1 cellular context compared by ENCODE assay signal in the genomic region with DNA sequence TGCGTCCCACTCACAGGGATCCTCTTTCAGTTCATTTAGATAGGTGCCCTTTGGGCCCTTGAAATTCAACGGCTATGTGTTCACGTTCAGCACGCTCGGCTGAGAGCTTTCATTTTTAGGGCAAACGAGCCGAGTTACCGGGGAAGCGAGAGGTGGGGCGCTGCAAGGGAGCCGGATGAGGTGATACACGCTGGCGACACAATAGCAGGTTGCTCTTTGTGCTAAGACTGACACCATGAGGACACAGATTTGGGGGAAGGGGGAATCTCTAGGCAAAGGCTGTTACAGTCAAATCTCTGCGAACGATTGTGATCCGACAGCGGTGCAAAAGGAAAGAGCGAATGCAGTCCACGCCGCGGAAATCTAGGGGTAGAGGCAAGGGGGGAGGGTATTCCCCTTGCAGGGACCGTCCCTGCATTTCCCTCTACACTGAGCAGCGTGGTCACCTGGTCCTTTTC.
A peak's percentile ranks its signal among the peaks of the same experiment; 100 is the strongest.
TF ChIP-seq lines count a peak whose summit lies in the region.

No MANE protein-coding gene starts in this region.

TF ChIP-seq in H1, 55 proteins besides CTCF, POLR2A, EP300 and RAD21:
- TF ChIP-seq CREB1 (IDR thresholded peaks at IDR 0.05) (no peak), EGR1 (IDR thresholded peaks at IDR 0.05; ENCODE audit: borderline replicate concordance, low read depth, low read length) (no peak), TEAD4 (IDR thresholded peaks at IDR 0.05; ENCODE audit: low read depth, low read length) (no peak), CHD2 (IDR thresholded peaks at IDR 0.05; ENCODE audit: low read length) (no peak), KDM1A (IDR thresholded peaks at IDR 0.05; ENCODE audit: borderline replicate concordance, low read length) (no peak), SIN3A (conservative IDR thresholded peaks at IDR 0.05 in 1 of 2, IDR thresholded peaks at IDR 0.05 in 1 of 2; ENCODE audit: low read depth in 1 of 2, low read length in 2 of 2) (no peak), POLR2AphosphoS5 (IDR thresholded peaks at IDR 0.05; ENCODE audit: low read depth, low read length) (no peak), TBP (IDR thresholded peaks at IDR 0.05; ENCODE audit: low read depth, low read length) (no peak), CBX5 (IDR thresholded peaks at IDR 0.05; ENCODE audit: low read depth, low read length) (no peak), ASH2L (IDR thresholded peaks at IDR 0.05; ENCODE audit: low read length) (peak; percentile 24), RNF2 (IDR thresholded peaks at IDR 0.05; ENCODE audit: borderline replicate concordance, low read depth, low read length, missing control alignments, poor library complexity, severe bottlenecking) (no peak), PHF8 (conservative IDR thresholded peaks at IDR 0.05; ENCODE audit: low read depth, low read length) (peak; percentile 17), SAP30 (IDR thresholded peaks at IDR 0.05; ENCODE audit: insufficient read depth, insufficient replicate concordance, low read length) (peak; percentile 99), BRCA1 (IDR thresholded peaks at IDR 0.05; ENCODE audit: low read depth, low read length) (no peak), CEBPB (IDR thresholded peaks at IDR 0.05; ENCODE audit: low read depth, low read length) (no peak), YY1 (IDR thresholded peaks at IDR 0.05; ENCODE audit: low read depth, low read length) (no peak)
- TF ChIP-seq, protein P1, sequence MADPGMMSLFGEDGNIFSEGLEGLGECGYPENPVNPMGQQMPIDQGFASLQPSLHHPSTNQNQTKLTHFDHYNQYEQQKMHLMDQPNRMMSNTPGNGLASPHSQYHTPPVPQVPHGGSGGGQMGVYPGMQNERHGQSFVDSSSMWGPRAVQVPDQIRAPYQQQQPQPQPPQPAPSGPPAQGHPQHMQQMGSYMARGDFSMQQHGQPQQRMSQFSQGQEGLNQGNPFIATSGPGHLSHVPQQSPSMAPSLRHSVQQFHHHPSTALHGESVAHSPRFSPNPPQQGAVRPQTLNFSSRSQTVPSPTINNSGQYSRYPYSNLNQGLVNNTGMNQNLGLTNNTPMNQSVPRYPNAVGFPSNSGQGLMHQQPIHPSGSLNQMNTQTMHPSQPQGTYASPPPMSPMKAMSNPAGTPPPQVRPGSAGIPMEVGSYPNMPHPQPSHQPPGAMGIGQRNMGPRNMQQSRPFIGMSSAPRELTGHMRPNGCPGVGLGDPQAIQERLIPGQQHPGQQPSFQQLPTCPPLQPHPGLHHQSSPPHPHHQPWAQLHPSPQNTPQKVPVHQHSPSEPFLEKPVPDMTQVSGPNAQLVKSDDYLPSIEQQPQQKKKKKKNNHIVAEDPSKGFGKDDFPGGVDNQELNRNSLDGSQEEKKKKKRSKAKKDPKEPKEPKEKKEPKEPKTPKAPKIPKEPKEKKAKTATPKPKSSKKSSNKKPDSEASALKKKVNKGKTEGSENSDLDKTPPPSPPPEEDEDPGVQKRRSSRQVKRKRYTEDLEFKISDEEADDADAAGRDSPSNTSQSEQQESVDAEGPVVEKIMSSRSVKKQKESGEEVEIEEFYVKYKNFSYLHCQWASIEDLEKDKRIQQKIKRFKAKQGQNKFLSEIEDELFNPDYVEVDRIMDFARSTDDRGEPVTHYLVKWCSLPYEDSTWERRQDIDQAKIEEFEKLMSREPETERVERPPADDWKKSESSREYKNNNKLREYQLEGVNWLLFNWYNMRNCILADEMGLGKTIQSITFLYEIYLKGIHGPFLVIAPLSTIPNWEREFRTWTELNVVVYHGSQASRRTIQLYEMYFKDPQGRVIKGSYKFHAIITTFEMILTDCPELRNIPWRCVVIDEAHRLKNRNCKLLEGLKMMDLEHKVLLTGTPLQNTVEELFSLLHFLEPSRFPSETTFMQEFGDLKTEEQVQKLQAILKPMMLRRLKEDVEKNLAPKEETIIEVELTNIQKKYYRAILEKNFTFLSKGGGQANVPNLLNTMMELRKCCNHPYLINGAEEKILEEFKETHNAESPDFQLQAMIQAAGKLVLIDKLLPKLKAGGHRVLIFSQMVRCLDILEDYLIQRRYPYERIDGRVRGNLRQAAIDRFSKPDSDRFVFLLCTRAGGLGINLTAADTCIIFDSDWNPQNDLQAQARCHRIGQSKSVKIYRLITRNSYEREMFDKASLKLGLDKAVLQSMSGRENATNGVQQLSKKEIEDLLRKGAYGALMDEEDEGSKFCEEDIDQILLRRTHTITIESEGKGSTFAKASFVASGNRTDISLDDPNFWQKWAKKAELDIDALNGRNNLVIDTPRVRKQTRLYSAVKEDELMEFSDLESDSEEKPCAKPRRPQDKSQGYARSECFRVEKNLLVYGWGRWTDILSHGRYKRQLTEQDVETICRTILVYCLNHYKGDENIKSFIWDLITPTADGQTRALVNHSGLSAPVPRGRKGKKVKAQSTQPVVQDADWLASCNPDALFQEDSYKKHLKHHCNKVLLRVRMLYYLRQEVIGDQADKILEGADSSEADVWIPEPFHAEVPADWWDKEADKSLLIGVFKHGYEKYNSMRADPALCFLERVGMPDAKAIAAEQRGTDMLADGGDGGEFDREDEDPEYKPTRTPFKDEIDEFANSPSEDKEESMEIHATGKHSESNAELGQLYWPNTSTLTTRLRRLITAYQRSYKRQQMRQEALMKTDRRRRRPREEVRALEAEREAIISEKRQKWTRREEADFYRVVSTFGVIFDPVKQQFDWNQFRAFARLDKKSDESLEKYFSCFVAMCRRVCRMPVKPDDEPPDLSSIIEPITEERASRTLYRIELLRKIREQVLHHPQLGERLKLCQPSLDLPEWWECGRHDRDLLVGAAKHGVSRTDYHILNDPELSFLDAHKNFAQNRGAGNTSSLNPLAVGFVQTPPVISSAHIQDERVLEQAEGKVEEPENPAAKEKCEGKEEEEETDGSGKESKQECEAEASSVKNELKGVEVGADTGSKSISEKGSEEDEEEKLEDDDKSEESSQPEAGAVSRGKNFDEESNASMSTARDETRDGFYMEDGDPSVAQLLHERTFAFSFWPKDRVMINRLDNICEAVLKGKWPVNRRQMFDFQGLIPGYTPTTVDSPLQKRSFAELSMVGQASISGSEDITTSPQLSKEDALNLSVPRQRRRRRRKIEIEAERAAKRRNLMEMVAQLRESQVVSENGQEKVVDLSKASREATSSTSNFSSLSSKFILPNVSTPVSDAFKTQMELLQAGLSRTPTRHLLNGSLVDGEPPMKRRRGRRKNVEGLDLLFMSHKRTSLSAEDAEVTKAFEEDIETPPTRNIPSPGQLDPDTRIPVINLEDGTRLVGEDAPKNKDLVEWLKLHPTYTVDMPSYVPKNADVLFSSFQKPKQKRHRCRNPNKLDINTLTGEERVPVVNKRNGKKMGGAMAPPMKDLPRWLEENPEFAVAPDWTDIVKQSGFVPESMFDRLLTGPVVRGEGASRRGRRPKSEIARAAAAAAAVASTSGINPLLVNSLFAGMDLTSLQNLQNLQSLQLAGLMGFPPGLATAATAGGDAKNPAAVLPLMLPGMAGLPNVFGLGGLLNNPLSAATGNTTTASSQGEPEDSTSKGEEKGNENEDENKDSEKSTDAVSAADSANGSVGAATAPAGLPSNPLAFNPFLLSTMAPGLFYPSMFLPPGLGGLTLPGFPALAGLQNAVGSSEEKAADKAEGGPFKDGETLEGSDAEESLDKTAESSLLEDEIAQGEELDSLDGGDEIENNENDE (IDR thresholded peaks at IDR 0.05; ENCODE audit: insufficient replicate concordance, low read length), result no peak
- TF ChIP-seq, protein P2, sequence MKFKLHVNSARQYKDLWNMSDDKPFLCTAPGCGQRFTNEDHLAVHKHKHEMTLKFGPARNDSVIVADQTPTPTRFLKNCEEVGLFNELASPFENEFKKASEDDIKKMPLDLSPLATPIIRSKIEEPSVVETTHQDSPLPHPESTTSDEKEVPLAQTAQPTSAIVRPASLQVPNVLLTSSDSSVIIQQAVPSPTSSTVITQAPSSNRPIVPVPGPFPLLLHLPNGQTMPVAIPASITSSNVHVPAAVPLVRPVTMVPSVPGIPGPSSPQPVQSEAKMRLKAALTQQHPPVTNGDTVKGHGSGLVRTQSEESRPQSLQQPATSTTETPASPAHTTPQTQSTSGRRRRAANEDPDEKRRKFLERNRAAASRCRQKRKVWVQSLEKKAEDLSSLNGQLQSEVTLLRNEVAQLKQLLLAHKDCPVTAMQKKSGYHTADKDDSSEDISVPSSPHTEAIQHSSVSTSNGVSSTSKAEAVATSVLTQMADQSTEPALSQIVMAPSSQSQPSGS (IDR thresholded peaks at IDR 0.05; ENCODE audit: low read length), result no peak
